16 cellular contexts compared by ENCODE assay signal in the genomic region with DNA sequence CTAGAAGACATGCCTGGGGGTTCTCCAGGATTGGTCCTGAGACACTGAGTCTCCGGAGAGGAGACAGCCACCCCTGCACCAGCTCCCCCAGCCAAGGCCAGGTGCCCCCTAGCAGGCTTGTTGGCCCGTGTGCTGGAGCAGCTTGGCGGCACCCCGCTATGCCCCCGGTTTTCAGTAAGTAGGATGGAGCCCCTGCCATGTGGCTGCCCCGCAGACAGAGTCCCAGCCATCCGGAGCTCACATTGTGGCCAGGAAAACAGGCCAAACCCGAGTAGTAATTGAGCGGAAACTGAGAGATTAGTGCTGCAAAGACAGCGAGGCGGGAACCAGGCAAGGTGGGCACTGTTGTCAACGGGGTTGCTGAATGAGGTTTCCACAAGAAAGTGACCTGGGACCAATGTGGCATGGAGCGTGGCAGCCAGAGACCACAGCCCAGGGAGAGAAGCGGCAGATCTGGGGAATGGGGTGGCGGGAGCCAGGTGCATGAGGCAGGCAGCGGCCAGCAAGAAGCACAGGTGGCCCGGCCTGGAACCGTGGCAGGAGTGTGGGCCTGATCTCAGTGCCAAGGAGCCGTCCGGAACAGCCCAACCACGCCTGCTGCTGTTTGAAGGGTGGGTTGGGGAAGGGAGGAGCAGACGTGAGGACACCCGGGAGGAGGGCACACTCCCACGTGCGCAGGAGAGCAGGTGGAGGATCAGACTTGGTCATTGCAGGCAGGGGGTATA.
DNase-seq lines count a peak whose midpoint lies in the region; ATAC-seq lines count a peak whose summit lies in the region.
"Had no signal": no experiment of that assay in that cellular context is flagged by ENCODE, and none has a peak within 500 bp of the region (broad histone marks: within the 10 kb centered on the region; RNA-seq: fewer than 3 reads in every experiment).

No MANE protein-coding gene starts in this region.

- CTCF ChIA-PET in activated CD4-positive, alpha-beta T cell treated with anti-CD3 and anti-CD28 coated beads, Interleukin-2, amount 10 ng/mL, durations not matched to agents 7 days and 5 days (lab: Charles Lee): no interaction called here

- no peak overlapping the region for H3K23ac ChIP-seq in mesenchymal stem cell (ENCODE audit: low read length in 2 of 2)

- H3K36me3 Mint-ChIP-seq in activated CD4-positive, alpha-beta T cell treated with anti-CD3 and anti-CD28 coated beads, Interleukin-2, amount 10 ng/mL, durations not matched to agents 7 days and 5 days (ENCODE audit: low read depth): no peaks in the 10 kb centered on the region
- H3K36me3 Mint-ChIP-seq: CD4-positive, CD25-positive, alpha-beta regulatory T cell had no signal

- no peak overlapping the region for H3K18ac ChIP-seq in mesenchymal stem cell (ENCODE audit: low read depth in 1 of 2, low read length in 2 of 2)

- no peak overlapping the region for H3K4me2 ChIP-seq in mesenchymal stem cell (ENCODE audit: low read length, poor library complexity, severe bottlenecking)

- H3K36me3 ChIP-seq in mesenchymal stem cell (ENCODE audit: control insufficient read depth in 1 of 2, insufficient read depth in 2 of 2, low read depth in 1 of 2, low read length in 2 of 2): no peaks in the 10 kb centered on the region
- H3K36me3 ChIP-seq: BLaER1 treated with 17β-estradiol and CSF1 and Interleukin-3, amounts not matched to agents 10 nM and 100 nM had no signal

- H2BK15ac ChIP-seq in mesenchymal stem cell (ENCODE audit: low read depth, poor library complexity, severe bottlenecking): no peak overlapping the region

- no peak overlapping the region for H3K4me3 ChIP-seq in mesenchymal stem cell (ENCODE audit: insufficient read depth in 1 of 2, low read depth in 1 of 2, low read length in 2 of 2)
- H3K4me3 ChIP-seq: BLaER1 treated with 17β-estradiol and CSF1 and Interleukin-3, amounts not matched to agents 10 nM and 100 nM; GM12878; GM23248 had no signal

- H3K9me3 Mint-ChIP-seq in activated CD4-positive, alpha-beta T cell treated with anti-CD3 and anti-CD28 coated beads, Interleukin-2, amount 10 ng/mL, durations not matched to agents 7 days and 5 days: no peaks in the 10 kb centered on the region
- H3K9me3 Mint-ChIP-seq: CD4-positive, CD25-positive, alpha-beta regulatory T cell; H9 had no signal

- no peak for ATAC-seq in GM21737 (IDR thresholded peaks at IDR 0.05; ENCODE audit: unreplicated experiment)
- ATAC-seq: GM12878, HepG2 had no signal

- H3K4me1 Mint-ChIP-seq in activated CD4-positive, alpha-beta T cell treated with anti-CD3 and anti-CD28 coated beads, Interleukin-2, amount 10 ng/mL, durations not matched to agents 7 days and 5 days: no peaks in the 10 kb centered on the region
- H3K4me1 Mint-ChIP-seq: CD4-positive, CD25-positive, alpha-beta regulatory T cell had no signal

- POLR2A ChIA-PET in activated CD4-positive, alpha-beta T cell treated with anti-CD3 and anti-CD28 coated beads, Interleukin-2, amount 10 ng/mL, durations not matched to agents 7 days and 5 days (lab: Charles Lee): no interaction called here

- H4K8ac ChIP-seq in mesenchymal stem cell (ENCODE audit: low read length): no peak overlapping the region

- H3K9ac ChIP-seq in mesenchymal stem cell (ENCODE audit: low read length): no peak overlapping the region
- H3K9ac ChIP-seq: BLaER1 treated with 17β-estradiol and CSF1 and Interleukin-3, amounts not matched to agents 10 nM and 100 nM; GM23248 had no signal

- WGBS in mesenchymal stem cell: 93% methylated on average over 25 of the region's 25 CpGs

- H3K27me3 Mint-ChIP-seq in activated CD4-positive, alpha-beta T cell treated with anti-CD3 and anti-CD28 coated beads, Interleukin-2, amount 10 ng/mL, durations not matched to agents 7 days and 5 days: no peaks in the 10 kb centered on the region

- no peak overlapping the region for H3K4ac ChIP-seq in mesenchymal stem cell (ENCODE audit: low read depth in 1 of 2, low read length in 2 of 2)

- H4K91ac ChIP-seq in mesenchymal stem cell (ENCODE audit: low read length): peak overlapping the region; percentile 34

- H2BK5ac ChIP-seq in mesenchymal stem cell (ENCODE audit: low read depth, low read length, poor library complexity, severe bottlenecking): no peak overlapping the region

- H3K27me3 ChIP-seq in mesenchymal stem cell (ENCODE audit: control insufficient read depth in 1 of 2, insufficient read depth in 1 of 2, low read length in 2 of 2): peaks cover 38 to 60% of the 10 kb centered on the region in 2 experiments
- H3K27me3 ChIP-seq: BLaER1 treated with 17β-estradiol and CSF1 and Interleukin-3, amounts not matched to agents 10 nM and 100 nM had no signal

- peaks cover 2% of the 10 kb centered on the region for H3K4me1 ChIP-seq in mesenchymal stem cell (ENCODE audit: control insufficient read depth, insufficient read depth, low read depth, low read length)

- H2BK12ac ChIP-seq in mesenchymal stem cell (ENCODE audit: low read length in 2 of 2): no peak overlapping the region

- no peak overlapping the region for H3K4me3 Mint-ChIP-seq in activated CD4-positive, alpha-beta T cell treated with anti-CD3 and anti-CD28 coated beads, Interleukin-2, amount 10 ng/mL, durations not matched to agents 7 days and 5 days
- H3K4me3 Mint-ChIP-seq: CD4-positive, CD25-positive, alpha-beta regulatory T cell; H9 had no signal

- no peaks in the 10 kb centered on the region for H3K9me3 ChIP-seq in mesenchymal stem cell (ENCODE audit: control insufficient read depth, low read length)
- H3K9me3 ChIP-seq: BLaER1 treated with 17β-estradiol and CSF1 and Interleukin-3, amounts not matched to agents 10 nM and 100 nM had no signal

- no peak overlapping the region for H3K27ac ChIP-seq in mesenchymal stem cell (ENCODE audit: low read length, poor library complexity, severe bottlenecking)
- H3K27ac ChIP-seq: BLaER1 treated with 17β-estradiol and CSF1 and Interleukin-3, amounts not matched to agents 10 nM and 100 nM; GM23248 had no signal

- no peak overlapping the region for H2AK5ac ChIP-seq in mesenchymal stem cell (ENCODE audit: low read length, severe bottlenecking)

- H3K79me1 ChIP-seq in mesenchymal stem cell (replicated peaks; ENCODE audit: low read length, poor library complexity, severe bottlenecking): no peaks in the 10 kb centered on the region

- DNase-seq in activated CD4-positive, alpha-beta T cell treated with anti-CD3 and anti-CD28 coated beads, Interleukin-2, amount 10 ng/mL, durations not matched to agents 7 days and 5 days: no peak
- no peak for DNase-seq in activated CD4-positive, alpha-beta T cell treated with anti-CD3 and anti-CD28 coated beads for 48 hours
- DNase-seq in NCI-H69 (lab: John Stamatoyannopoulos, UW): peak; percentile 45
- no peak for DNase-seq in mesenchymal stem cell
- no peak for DNase-seq in NCI-H1417 (lab: John Stamatoyannopoulos, UW)
- DNase-seq in NCI-H774 (lab: John Stamatoyannopoulos, UW): no peak
- DNase-seq: 8988T; Calu3; CD4-positive, CD25-positive, alpha-beta regulatory T cell; DMS 273 treated with DMSO at 0.1 percent for 48 hours; GM23248; H9 had no signal

- no peak overlapping the region for H2BK120ac ChIP-seq in mesenchymal stem cell (ENCODE audit: low read depth, low read length)

- peak overlapping the region; percentile 9 for H3K27ac Mint-ChIP-seq in activated CD4-positive, alpha-beta T cell treated with anti-CD3 and anti-CD28 coated beads, Interleukin-2, amount 10 ng/mL, durations not matched to agents 7 days and 5 days
- H3K27ac Mint-ChIP-seq: CD4-positive, CD25-positive, alpha-beta regulatory T cell had no signal

- no peak overlapping the region for H2AFZ ChIP-seq in mesenchymal stem cell (ENCODE audit: low read depth, low read length)
- H2AFZ ChIP-seq: GM23248 had no signal

- H3K14ac ChIP-seq in mesenchymal stem cell (ENCODE audit: low read length in 2 of 2): no peak overlapping the region
